In genomic region chr10:87149020-87149609, GRCh38 we compare ENCODE assay signal across 8 cellular contexts. TPM values are rescaled to one million over a fixed set of nuclear protein-coding genes. Genes with fewer than 3 reads are reported as not detected.
DNase-seq lines count a peak whose midpoint lies in the region; ATAC-seq and TF ChIP-seq lines count a peak whose summit lies in the region.
"Not testable (repeated sequence)": the region's sequence is repeated elsewhere in the genome, so short reads cannot be mapped to it uniquely, and the experiment has no call there.

No MANE protein-coding gene starts in this region.

- not testable (repeated sequence) for TF ChIP-seq EP300 in suprapubic skin (IDR thresholded peaks at IDR 0.05)

- H3K36me3 Mint-ChIP-seq in CD14-positive monocyte, result peaks cover 3 to 11% of the 10 kb centered on the region in 2 donors
- not testable (repeated sequence) for H3K36me3 Mint-ChIP-seq in neural crest cell (ENCODE audit: low read depth)

- not testable (repeated sequence) for DNase-seq in CD14-positive monocyte (ENCODE audit: low spot score); body of pancreas; fibroblast of pulmonary artery (ENCODE audit: low read depth); left lobe of liver (ENCODE audit: low spot score); neural crest cell (ENCODE audit: low read depth, low spot score); suprapubic skin (ENCODE audit: low spot score in 2 of 2)

- H3K4me3 Mint-ChIP-seq in CD14-positive monocyte, neural crest cell: not testable (repeated sequence)

- peak; percentile 55 for TF ChIP-seq CTCF in CD14-positive monocyte (IDR thresholded peaks at IDR 0.05)
- peak; percentile 28; the same call in 1 of the 2 replicates for TF ChIP-seq CTCF in KMS-11 (conservative IDR thresholded peaks at IDR 0.05; ENCODE audit: low read depth, low read length)
- peak in 3 of 7 experiments; percentile 12 to 31 (median 14) for TF ChIP-seq CTCF in body of pancreas (IDR thresholded peaks at IDR 0.05)
- peak; percentile 5 for TF ChIP-seq CTCF in fibroblast of pulmonary artery (IDR thresholded peaks at IDR 0.05; ENCODE audit: low read length, missing control alignments)
- peak; percentile 55 for TF ChIP-seq CTCF in neural crest cell (conservative IDR thresholded peaks at IDR 0.05)
- peak; percentile 7 to 16 for TF ChIP-seq CTCF in suprapubic skin (IDR thresholded peaks at IDR 0.05)

- not testable (repeated sequence) for H3K9me3 ChIP-seq in body of pancreas, suprapubic skin

- ATAC-seq in SK-N-SH treated with all-trans-retinoic acid at 6 μM for 48 hours, result peak; percentile 85
- ATAC-seq in body of pancreas, result peak; percentile 35
- ATAC-seq in left lobe of liver, result peak; percentile 68

- 55 to 67% methylated on average over 4 to 5 of the region's 9 CpGs for WGBS in body of pancreas, 2 donors
- WGBS in suprapubic skin, result 69% methylated on average over 7 of the region's 9 CpGs

- not testable (repeated sequence) for H3K27ac ChIP-seq in KMS-11, body of pancreas, suprapubic skin

- not testable (repeated sequence) for H3K4me1 ChIP-seq in KMS-11 (ENCODE audit: low read depth, poor library complexity, severe bottlenecking); body of pancreas; suprapubic skin

- H3K27me3 Mint-ChIP-seq in CD14-positive monocyte (ENCODE audit: low read depth in 3 of 3); neural crest cell (ENCODE audit: low read depth): not testable (repeated sequence)

- H3K4me3 ChIP-seq in KMS-11 (IDR thresholded peaks at IDR 0.05; ENCODE audit: insufficient read depth, low read depth, low read length); body of pancreas; fibroblast of pulmonary artery (replicated peaks; ENCODE audit: low read depth, low read length); suprapubic skin: not testable (repeated sequence)

- not testable (repeated sequence) for H4K20me1 ChIP-seq in KMS-11 (ENCODE audit: insufficient read depth)

- not testable (repeated sequence) for H2AFZ ChIP-seq in KMS-11 (ENCODE audit: low read depth)

- not testable (repeated sequence) for H3K79me2 ChIP-seq in KMS-11 (ENCODE audit: insufficient read depth, low read depth)

- H3K9me3 Mint-ChIP-seq in CD14-positive monocyte, neural crest cell: not testable (repeated sequence)

- H3K4me2 ChIP-seq in KMS-11, result not testable (repeated sequence)

- intact Hi-C loops in CD14-positive monocyte (cut with micrococcal nuclease); body of pancreas (cut with DNase I): not testable (repeated sequence)

- H3K4me1 Mint-ChIP-seq in CD14-positive monocyte, neural crest cell: not testable (repeated sequence)

- H3K36me3 ChIP-seq in KMS-11 (ENCODE audit: insufficient read depth); body of pancreas (replicated peaks in 1 of 2; ENCODE audit: insufficient read depth in 1 of 2, low read depth in 2 of 2); suprapubic skin: not testable (repeated sequence)

- not testable (repeated sequence) for H3K9ac ChIP-seq in KMS-11

- not testable (repeated sequence) for H3K27me3 ChIP-seq in KMS-11 (ENCODE audit: insufficient read depth, low read depth); body of pancreas; suprapubic skin

- not testable (repeated sequence) for H3K27ac Mint-ChIP-seq in CD14-positive monocyte; neural crest cell (ENCODE audit: unreplicated experiment)

- not testable (repeated sequence) for TF ChIP-seq POLR2A in body of pancreas (IDR thresholded peaks at IDR 0.05); suprapubic skin (IDR thresholded peaks at IDR 0.05)

RNA-seq across cellular contexts. Expression of gene SHLD2, which starts 54.1 kb away (rescaled TPM):
- 10 to 100 TPM; 16.2 to 16.3 TPM for polyA plus RNA-seq in CD14-positive monocyte
- total RNA-seq in body of pancreas (10 to 100 TPM; 15.2 to 16.3 TPM), left lobe of liver (26.7 TPM), neural crest cell (26.9 and 28.3 TPM in 2 replicates), suprapubic skin (10 to 100 TPM; 18.0 to 36.1 (median 20.8) TPM)

RNA-seq across cellular contexts. Expression of gene GLUD1, which starts 54.5 kb away (rescaled TPM):
- 100 to 1,000 TPM; 163 to 175 TPM for polyA plus RNA-seq in CD14-positive monocyte
- total RNA-seq in body of pancreas, result 10 to 100 TPM; 72.1 to 74.5 TPM
- 524 TPM for total RNA-seq in left lobe of liver
- 101 and 105 TPM in 2 replicates for total RNA-seq in neural crest cell
- total RNA-seq in suprapubic skin, result 100 to 1,000 TPM; 160 to 187 (median 174) TPM

Comparison
In these comparisons a context has a peak if more than half of its experiments do, and no peak if none do; other contexts are left out.
1. ATAC-seq: peak in every context shown above with its lines; median percentile 85 in SK-N-SH treated with all-trans-retinoic acid at 6 μM for 48 hours; 68 in left lobe of liver; 35 in body of pancreas.